In genomic region chr7:106382929-106383328, GRCh38 we compare ENCODE assay signal across 36 cellular contexts.
"Had no signal": no experiment of that assay in that cellular context is flagged by ENCODE, and none has a peak within 500 bp of the region (broad histone marks: within the 10 kb centered on the region; RNA-seq: fewer than 3 reads in every experiment).

No MANE protein-coding gene starts in this region.

- H3K4me3 ChIP-seq: MG63 had no signal

- DNase-seq: Karpas-422, Kasumi-1, KBM-7, KG1, MG63, MM.1S, MV-4-11, NCI-H1048, NCI-H1092, NCI-H1092 treated with DMSO at 0.1 percent for 48 hours, NCI-H1105, NCI-H1105 treated with DMSO at 0.1 percent for 48 hours, NCI-H1417, NCI-H1417 treated with DMSO at 0.1 percent for 48 hours, NCI-H1436, NCI-H1436 treated with DMSO at 0.1 percent for 48 hours, NCI-H146, NCI-H1694, NCI-H1694 treated with DMSO at 0.1 percent for 48 hours, NCI-H187, NCI-H187 treated with DMSO at 0.1 percent for 48 hours, NCI-H1930, NCI-H2029, NCI-H2029 treated with DMSO at 0.1 percent for 48 hours, NCI-H2081, NCI-H2081 treated with DMSO at 0.1 percent for 48 hours, NCI-H2107, NCI-H2171, NCI-H2171 treated with DMSO at 0.1 percent for 48 hours, NCI-H2227 treated with DMSO at 0.1 percent for 48 hours, NCI-H226, NCI-H345, NCI-H446, NCI-H446 treated with DMSO at 0.1 percent for 48 hours, NCI-H510A had no signal

- H3K27ac ChIP-seq: KMS-11 had no signal

- H3K36me3 ChIP-seq: MG63 had no signal

- H3K9me3 ChIP-seq: MG63 had no signal

- H3K27me3 ChIP-seq: MG63 had no signal
